ENCODE assay signal across 8 cellular contexts in the genomic region with DNA sequence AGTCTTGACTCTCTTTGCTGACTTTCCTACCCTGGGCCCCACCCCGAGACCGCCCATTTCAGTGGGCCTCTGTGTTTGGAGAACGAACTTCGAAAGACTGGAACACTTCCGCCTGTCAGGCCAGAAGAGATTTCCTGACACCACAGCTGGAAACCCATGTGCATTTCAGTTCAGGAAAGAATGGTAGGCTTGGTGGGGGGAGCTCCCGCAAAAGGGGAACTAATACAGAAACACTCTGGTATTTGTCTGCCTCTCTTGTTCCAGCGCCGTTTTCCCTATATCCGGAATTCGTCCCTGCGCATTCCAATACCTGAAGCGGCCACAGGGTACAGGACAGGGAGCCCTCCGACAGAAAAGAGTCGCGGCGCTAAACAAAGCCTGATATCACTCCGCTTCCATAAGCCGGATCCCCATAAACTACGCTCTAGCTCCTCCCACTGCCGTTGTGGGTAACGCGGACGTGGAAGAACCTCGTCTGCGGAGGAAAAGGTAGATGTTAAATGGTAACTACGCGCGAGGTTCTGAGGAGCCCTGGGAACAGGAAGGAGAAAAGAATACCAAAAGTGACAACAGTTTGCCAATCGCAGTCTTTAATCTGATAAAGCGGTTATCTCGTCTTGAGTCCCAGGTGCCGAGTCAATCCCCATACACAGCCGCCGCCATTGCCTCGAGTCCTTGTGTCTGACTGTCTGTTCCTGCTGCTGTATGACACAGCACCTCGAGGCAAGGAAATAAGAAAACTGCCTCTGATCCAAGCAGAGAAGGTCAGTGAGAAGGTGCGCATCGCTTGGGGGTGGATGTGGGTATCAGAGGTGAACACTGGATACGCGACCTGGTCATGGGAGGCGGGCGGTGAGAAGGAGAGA.
DNase-seq lines count a peak whose midpoint lies in the region; ATAC-seq and TF ChIP-seq lines count a peak whose summit lies in the region.

Gene ARMCX5, plus strand, starts transcription at position 432 of the 866 bp plus-strand sequence. CDS start 2,627 bp downstream, outside the sequence.

- no peak for TF ChIP-seq CTCF in GM13976 (IDR thresholded peaks at IDR 0.05; ENCODE audit: borderline replicate concordance, control extremely low read depth, extremely low read depth, insufficient read depth, missing control alignments)
- TF ChIP-seq CTCF in astrocyte of the cerebellum (IDR thresholded peaks at IDR 0.05; ENCODE audit: low read depth, low read length, missing control alignments): no peak

- H3K4me1 ChIP-seq in rectal smooth muscle tissue (ENCODE audit: control insufficient read depth, insufficient read depth, low read length): no peaks in the 10 kb centered on the region

- peak; percentile 78 for ATAC-seq in HG02852 (IDR thresholded peaks at IDR 0.05; ENCODE audit: unreplicated experiment)

- no peaks in the 10 kb centered on the region for H3K36me3 ChIP-seq in rectal smooth muscle tissue (ENCODE audit: control insufficient read depth, insufficient read depth, low read length)

- H3K27me3 ChIP-seq in rectal smooth muscle tissue (ENCODE audit: control insufficient read depth, insufficient read depth, low read length): peaks cover 3% of the 10 kb centered on the region

- peak within 1 kb of the TSS; percentile 75 for H3K27ac ChIP-seq in rectal smooth muscle tissue (ENCODE audit: low read depth, low read length)

- peak within 1 kb of the TSS; percentile 73 for H3K4me3 ChIP-seq in astrocyte of the cerebellum (ENCODE audit: low read depth, low read length)
- peak within 1 kb of the TSS; percentile 67 for H3K4me3 ChIP-seq in rectal smooth muscle tissue (ENCODE audit: low read length)

- DNase-seq in GM13976 (ENCODE audit: low spot score) (peak; percentile 21), NCI-H146 treated with DMSO at 0.1 percent for 48 hours (lab: John Stamatoyannopoulos, UW; ENCODE audit: unreplicated experiment) (peak; percentile 79), T-helper 2 cell (peak; percentile 18 to 91 (median 61)), astrocyte of the cerebellum (ENCODE audit: low read depth) (peak; percentile 71), hippocampal formation (lab: John Stamatoyannopoulos, UW) (peak; percentile 50 to 54), GM19238 (ENCODE audit: insufficient read length, low spot score) (no peak)

- H3K9ac ChIP-seq in rectal smooth muscle tissue (ENCODE audit: low read length): peak within 1 kb of the TSS; percentile 54

- in situ Hi-C loops in GM13976 (cut with MboI; ENCODE audit: low sequenced_read_pairs, unreplicated experiment): no loop called here
- in situ Hi-C loops in astrocyte of the cerebellum (cut with HindIII; ENCODE audit: low sequenced_read_pairs): no loop called here
